Comparison of ENCODE assay signal across 2 cellular contexts in genomic region chr2:37672104-37672869, GRCh38.
TF ChIP-seq lines count a peak whose summit lies in the region.

No MANE protein-coding gene starts in this region.

TF ChIP-seq in HCT116, 20 proteins besides CTCF, POLR2A, EP300 and RAD21 (continued from another document):
- TF ChIP-seq ELF1 (IDR thresholded peaks at IDR 0.05; ENCODE audit: borderline replicate concordance, low read depth) (no peak), SP1 (IDR thresholded peaks at IDR 0.05; ENCODE audit: low read depth) (peak; percentile 71), EZH2 (IDR thresholded peaks at IDR 0.05) (no peak), EZH2phosphoT487 (IDR thresholded peaks at IDR 0.05; ENCODE audit: borderline replicate concordance) (no peak), TCF7L2 (IDR thresholded peaks at IDR 0.05; ENCODE audit: borderline replicate concordance, extremely low read depth, insufficient read depth, insufficient read length) (peak; percentile 11), SRF (IDR thresholded peaks at IDR 0.05; ENCODE audit: low read depth) (no peak), REST (IDR thresholded peaks at IDR 0.05; ENCODE audit: low read depth) (no peak), ZFX (IDR thresholded peaks at IDR 0.05) (peak; percentile 44), ZBTB33 (IDR thresholded peaks at IDR 0.05; ENCODE audit: extremely low read depth, insufficient replicate concordance, low read length) (no peak), JUND (IDR thresholded peaks at IDR 0.05) (peak; percentile 7)
- TF ChIP-seq, protein P1, sequence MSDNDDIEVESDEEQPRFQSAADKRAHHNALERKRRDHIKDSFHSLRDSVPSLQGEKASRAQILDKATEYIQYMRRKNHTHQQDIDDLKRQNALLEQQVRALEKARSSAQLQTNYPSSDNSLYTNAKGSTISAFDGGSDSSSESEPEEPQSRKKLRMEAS (IDR thresholded peaks at IDR 0.05) = peak; percentile 35
TF ChIP-seq in HCT116: peak in this region for 9.

TF ChIP-seq in SK-N-SH treated with all-trans-retinoic acid at 6 μM for 48 hours, 23 proteins besides CTCF, POLR2A, EP300 and RAD21 (continued from another document):
- TF ChIP-seq TSHZ2 (CRISPR knock-in tag; IDR thresholded peaks at IDR 0.05) (peak; percentile 20; the same call in 1 of the 2 replicates), ZFP30 (CRISPR knock-in tag; IDR thresholded peaks at IDR 0.05) (no peak), ZC3H10 (CRISPR knock-in tag; IDR thresholded peaks at IDR 0.05) (no peak), ZNF70 (CRISPR knock-in tag; IDR thresholded peaks at IDR 0.05) (peak; percentile 13; the same call in 1 of the 2 replicates), RARB (CRISPR knock-in tag; IDR thresholded peaks at IDR 0.05) (no peak), ZNF565 (CRISPR knock-in tag; conservative IDR thresholded peaks at IDR 0.05; ENCODE audit: low read depth) (no peak), PPARA (CRISPR knock-in tag; IDR thresholded peaks at IDR 0.05; ENCODE audit: borderline replicate concordance) (0 out of 2 replicates have a peak, but pooled peaks have one; percentile 15), ESRRG (CRISPR knock-in tag; IDR thresholded peaks at IDR 0.05) (no peak; the same call in 1 of the 2 replicates), OSR1 (CRISPR knock-in tag; IDR thresholded peaks at IDR 0.05) (no peak), ZFP3 (CRISPR knock-in tag; IDR thresholded peaks at IDR 0.05) (peak; percentile 8; the same call in 1 of the 2 replicates), ISL1 (CRISPR knock-in tag; IDR thresholded peaks at IDR 0.05) (no peak), ZNF8 (CRISPR knock-in tag; IDR thresholded peaks at IDR 0.05) (no peak), CSRNP3 (CRISPR knock-in tag; IDR thresholded peaks at IDR 0.05) (peak; percentile 43; the same call in 1 of the 2 replicates), CSDC2 (CRISPR knock-in tag; IDR thresholded peaks at IDR 0.05) (no peak), ARNTL (CRISPR knock-in tag; IDR thresholded peaks at IDR 0.05; ENCODE audit: borderline replicate concordance, low read depth) (no peak), TCF4 (CRISPR knock-in tag; IDR thresholded peaks at IDR 0.05; ENCODE audit: borderline replicate concordance) (no peak), BACH2 (CRISPR knock-in tag; IDR thresholded peaks at IDR 0.05; ENCODE audit: borderline replicate concordance) (no peak), SNAI2 (CRISPR knock-in tag; IDR thresholded peaks at IDR 0.05) (no peak), GLIS3 (CRISPR knock-in tag; IDR thresholded peaks at IDR 0.05) (no peak)
- TF ChIP-seq, protein P2, sequence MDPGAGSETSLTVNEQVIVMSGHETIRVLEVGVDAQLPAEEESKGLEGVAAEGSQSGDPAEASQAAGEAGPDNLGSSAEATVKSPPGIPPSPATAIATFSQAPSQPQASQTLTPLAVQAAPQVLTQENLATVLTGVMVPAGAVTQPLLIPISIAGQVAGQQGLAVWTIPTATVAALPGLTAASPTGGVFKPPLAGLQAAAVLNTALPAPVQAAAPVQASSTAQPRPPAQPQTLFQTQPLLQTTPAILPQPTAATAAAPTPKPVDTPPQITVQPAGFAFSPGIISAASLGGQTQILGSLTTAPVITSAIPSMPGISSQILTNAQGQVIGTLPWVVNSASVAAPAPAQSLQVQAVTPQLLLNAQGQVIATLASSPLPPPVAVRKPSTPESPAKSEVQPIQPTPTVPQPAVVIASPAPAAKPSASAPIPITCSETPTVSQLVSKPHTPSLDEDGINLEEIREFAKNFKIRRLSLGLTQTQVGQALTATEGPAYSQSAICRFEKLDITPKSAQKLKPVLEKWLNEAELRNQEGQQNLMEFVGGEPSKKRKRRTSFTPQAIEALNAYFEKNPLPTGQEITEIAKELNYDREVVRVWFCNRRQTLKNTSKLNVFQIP (CRISPR knock-in tag; IDR thresholded peaks at IDR 0.05; ENCODE audit: borderline replicate concordance, low read depth) = 0 out of 2 replicates have a peak, but pooled peaks have one; percentile 25
- TF ChIP-seq, protein P3, sequence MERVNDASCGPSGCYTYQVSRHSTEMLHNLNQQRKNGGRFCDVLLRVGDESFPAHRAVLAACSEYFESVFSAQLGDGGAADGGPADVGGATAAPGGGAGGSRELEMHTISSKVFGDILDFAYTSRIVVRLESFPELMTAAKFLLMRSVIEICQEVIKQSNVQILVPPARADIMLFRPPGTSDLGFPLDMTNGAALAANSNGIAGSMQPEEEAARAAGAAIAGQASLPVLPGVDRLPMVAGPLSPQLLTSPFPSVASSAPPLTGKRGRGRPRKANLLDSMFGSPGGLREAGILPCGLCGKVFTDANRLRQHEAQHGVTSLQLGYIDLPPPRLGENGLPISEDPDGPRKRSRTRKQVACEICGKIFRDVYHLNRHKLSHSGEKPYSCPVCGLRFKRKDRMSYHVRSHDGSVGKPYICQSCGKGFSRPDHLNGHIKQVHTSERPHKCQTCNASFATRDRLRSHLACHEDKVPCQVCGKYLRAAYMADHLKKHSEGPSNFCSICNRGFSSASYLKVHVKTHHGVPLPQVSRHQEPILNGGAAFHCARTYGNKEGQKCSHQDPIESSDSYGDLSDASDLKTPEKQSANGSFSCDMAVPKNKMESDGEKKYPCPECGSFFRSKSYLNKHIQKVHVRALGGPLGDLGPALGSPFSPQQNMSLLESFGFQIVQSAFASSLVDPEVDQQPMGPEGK (CRISPR knock-in tag; IDR thresholded peaks at IDR 0.05; ENCODE audit: borderline replicate concordance) = no peak
